In the genomic region with DNA sequence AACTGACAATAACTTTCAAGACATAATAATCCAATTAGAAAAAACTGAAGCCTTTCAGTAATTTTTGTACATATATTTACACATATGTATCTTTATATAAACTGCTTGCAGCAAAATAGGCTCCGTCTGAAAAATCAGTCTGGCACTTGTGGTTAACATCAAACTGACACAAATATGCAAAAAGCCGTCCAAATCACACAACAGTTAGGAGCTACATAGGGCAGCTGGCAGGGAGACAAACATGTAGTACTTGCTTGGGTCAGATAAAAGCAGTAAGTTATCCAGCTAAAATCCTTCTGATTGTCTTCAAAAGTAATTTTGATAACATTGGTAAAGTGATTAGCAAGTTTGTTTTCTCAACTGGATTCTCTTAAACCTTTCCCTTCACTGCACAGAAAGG, we compare ENCODE assay signal across 1 cellular context.
TF ChIP-seq lines count a peak whose summit lies in the region.

No MANE protein-coding gene starts in this region.

TF ChIP-seq in HepG2, 621 proteins besides CTCF, POLR2A, EP300 and RAD21 (continued from another document):
- TF ChIP-seq GATAD2A (CRISPR knock-in tag; IDR thresholded peaks at IDR 0.05) (no peak), AHR (CRISPR knock-in tag; IDR thresholded peaks at IDR 0.05) (no peak), ARNT2 (CRISPR knock-in tag; IDR thresholded peaks at IDR 0.05; ENCODE audit: low read depth) (no peak), ZSCAN21 (CRISPR knock-in tag; IDR thresholded peaks at IDR 0.05; ENCODE audit: borderline replicate concordance) (no peak), ZNF761 (CRISPR knock-in tag; conservative IDR thresholded peaks at IDR 0.05) (no peak), RXRA (CRISPR knock-in tag; IDR thresholded peaks at IDR 0.05) (no peak), ZNF138 (CRISPR knock-in tag; IDR thresholded peaks at IDR 0.05; ENCODE audit: low read depth) (no peak), MEF2D (CRISPR knock-in tag; IDR thresholded peaks at IDR 0.05) (no peak), TAF15 (IDR thresholded peaks at IDR 0.05; ENCODE audit: low read depth, low read length, poor library complexity, severe bottlenecking) (no peak), ZSCAN12 (CRISPR knock-in tag; IDR thresholded peaks at IDR 0.05) (no peak), JUND (CRISPR knock-in tag; IDR thresholded peaks at IDR 0.05) (no peak), ZNF350 (CRISPR knock-in tag; IDR thresholded peaks at IDR 0.05; ENCODE audit: borderline replicate concordance, low read depth) (no peak)
- TF ChIP-seq, protein P1, sequence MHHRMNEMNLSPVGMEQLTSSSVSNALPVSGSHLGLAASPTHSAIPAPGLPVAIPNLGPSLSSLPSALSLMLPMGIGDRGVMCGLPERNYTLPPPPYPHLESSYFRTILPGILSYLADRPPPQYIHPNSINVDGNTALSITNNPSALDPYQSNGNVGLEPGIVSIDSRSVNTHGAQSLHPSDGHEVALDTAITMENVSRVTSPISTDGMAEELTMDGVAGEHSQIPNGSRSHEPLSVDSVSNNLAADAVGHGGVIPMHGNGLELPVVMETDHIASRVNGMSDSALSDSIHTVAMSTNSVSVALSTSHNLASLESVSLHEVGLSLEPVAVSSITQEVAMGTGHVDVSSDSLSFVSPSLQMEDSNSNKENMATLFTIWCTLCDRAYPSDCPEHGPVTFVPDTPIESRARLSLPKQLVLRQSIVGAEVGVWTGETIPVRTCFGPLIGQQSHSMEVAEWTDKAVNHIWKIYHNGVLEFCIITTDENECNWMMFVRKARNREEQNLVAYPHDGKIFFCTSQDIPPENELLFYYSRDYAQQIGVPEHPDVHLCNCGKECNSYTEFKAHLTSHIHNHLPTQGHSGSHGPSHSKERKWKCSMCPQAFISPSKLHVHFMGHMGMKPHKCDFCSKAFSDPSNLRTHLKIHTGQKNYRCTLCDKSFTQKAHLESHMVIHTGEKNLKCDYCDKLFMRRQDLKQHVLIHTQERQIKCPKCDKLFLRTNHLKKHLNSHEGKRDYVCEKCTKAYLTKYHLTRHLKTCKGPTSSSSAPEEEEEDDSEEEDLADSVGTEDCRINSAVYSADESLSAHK (CRISPR knock-in tag; IDR thresholded peaks at IDR 0.05; ENCODE audit: borderline replicate concordance) = no peak
- TF ChIP-seq, protein P2, sequence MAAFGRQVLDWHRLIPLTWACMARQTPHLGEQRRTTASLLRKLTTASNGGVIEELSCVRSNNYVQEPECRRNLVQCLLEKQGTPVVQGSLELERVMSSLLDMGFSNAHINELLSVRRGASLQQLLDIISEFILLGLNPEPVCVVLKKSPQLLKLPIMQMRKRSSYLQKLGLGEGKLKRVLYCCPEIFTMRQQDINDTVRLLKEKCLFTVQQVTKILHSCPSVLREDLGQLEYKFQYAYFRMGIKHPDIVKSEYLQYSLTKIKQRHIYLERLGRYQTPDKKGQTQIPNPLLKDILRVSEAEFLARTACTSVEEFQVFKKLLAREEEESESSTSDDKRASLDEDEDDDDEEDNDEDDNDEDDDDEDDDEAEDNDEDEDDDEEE (CRISPR knock-in tag; IDR thresholded peaks at IDR 0.05) = no peak
- TF ChIP-seq, protein P3, sequence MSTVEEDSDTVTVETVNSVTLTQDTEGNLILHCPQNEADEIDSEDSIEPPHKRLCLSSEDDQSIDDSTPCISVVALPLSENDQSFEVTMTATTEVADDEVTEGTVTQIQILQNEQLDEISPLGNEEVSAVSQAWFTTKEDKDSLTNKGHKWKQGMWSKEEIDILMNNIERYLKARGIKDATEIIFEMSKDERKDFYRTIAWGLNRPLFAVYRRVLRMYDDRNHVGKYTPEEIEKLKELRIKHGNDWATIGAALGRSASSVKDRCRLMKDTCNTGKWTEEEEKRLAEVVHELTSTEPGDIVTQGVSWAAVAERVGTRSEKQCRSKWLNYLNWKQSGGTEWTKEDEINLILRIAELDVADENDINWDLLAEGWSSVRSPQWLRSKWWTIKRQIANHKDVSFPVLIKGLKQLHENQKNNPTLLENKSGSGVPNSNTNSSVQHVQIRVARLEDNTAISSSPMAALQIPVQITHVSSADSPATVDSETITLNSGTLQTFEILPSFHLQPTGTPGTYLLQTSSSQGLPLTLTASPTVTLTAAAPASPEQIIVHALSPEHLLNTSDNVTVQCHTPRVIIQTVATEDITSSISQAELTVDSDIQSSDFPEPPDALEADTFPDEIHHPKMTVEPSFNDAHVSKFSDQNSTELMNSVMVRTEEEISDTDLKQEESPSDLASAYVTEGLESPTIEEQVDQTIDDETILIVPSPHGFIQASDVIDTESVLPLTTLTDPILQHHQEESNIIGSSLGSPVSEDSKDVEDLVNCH (CRISPR knock-in tag; IDR thresholded peaks at IDR 0.05) = no peak
- TF ChIP-seq, protein P4, sequence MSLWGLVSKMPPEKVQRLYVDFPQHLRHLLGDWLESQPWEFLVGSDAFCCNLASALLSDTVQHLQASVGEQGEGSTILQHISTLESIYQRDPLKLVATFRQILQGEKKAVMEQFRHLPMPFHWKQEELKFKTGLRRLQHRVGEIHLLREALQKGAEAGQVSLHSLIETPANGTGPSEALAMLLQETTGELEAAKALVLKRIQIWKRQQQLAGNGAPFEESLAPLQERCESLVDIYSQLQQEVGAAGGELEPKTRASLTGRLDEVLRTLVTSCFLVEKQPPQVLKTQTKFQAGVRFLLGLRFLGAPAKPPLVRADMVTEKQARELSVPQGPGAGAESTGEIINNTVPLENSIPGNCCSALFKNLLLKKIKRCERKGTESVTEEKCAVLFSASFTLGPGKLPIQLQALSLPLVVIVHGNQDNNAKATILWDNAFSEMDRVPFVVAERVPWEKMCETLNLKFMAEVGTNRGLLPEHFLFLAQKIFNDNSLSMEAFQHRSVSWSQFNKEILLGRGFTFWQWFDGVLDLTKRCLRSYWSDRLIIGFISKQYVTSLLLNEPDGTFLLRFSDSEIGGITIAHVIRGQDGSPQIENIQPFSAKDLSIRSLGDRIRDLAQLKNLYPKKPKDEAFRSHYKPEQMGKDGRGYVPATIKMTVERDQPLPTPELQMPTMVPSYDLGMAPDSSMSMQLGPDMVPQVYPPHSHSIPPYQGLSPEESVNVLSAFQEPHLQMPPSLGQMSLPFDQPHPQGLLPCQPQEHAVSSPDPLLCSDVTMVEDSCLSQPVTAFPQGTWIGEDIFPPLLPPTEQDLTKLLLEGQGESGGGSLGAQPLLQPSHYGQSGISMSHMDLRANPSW (CRISPR knock-in tag; IDR thresholded peaks at IDR 0.05; ENCODE audit: borderline replicate concordance) = no peak
- TF ChIP-seq, protein P5, sequence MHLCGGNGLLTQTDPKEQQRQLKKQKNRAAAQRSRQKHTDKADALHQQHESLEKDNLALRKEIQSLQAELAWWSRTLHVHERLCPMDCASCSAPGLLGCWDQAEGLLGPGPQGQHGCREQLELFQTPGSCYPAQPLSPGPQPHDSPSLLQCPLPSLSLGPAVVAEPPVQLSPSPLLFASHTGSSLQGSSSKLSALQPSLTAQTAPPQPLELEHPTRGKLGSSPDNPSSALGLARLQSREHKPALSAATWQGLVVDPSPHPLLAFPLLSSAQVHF (CRISPR knock-in tag; IDR thresholded peaks at IDR 0.05) = no peak
